In the genomic region with DNA sequence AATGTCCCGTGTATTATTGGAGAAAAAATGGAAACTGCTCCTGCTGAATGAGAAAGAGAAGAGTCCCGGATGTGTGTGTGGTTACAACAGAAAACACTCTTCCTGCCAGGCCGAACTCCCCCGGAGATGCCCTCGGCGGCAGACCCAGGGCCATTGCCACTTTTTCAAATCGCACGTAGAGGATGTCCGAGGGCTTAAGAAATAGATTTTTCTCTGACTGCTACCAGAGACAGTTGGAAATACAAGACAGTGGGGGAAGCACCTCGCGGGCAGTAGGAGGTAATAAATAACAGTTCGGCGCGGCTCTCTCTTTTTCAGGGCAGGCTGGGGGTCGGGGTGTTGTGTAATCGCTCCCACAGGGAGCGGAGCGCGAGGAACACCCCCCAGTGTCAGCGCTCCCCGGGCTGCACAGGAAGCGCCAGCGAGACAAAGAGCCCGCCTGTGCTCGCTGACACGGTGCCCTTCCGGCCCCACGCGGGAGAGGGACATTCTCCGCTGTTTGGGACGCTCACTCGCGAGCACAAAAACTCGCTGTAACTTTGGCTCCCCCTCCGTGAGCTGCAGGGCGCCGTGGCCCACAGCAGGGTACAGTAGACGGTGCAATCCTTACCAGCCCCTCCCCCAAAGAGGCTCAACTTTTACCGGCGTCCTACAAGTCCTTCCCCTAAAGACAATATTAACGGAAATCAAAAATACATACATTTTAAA, we compare ENCODE assay signal across 8 cellular contexts. TPM values are rescaled to one million over a fixed set of nuclear protein-coding genes. Genes with fewer than 3 reads are reported as not detected.
DNase-seq lines count a peak whose midpoint lies in the region; ATAC-seq and TF ChIP-seq lines count a peak whose summit lies in the region.

No MANE protein-coding gene starts in this region.

- TF ChIP-seq CTCF in epithelial cell of esophagus (IDR thresholded peaks at IDR 0.05; ENCODE audit: insufficient read depth, low read depth, low read length, missing control alignments) (no peak), mucosa of descending colon (IDR thresholded peaks at IDR 0.05) (no peak)

- peak; percentile 94 for DNase-seq in AML-193 (lab: John Stamatoyannopoulos, UW)
- DNase-seq in NOMO-1 treated with dmso at 0.1 percent for 144 hours (lab: John Stamatoyannopoulos, UW; ENCODE audit: unreplicated experiment), result peak; percentile 64
- peak; percentile 84 for DNase-seq in activated CD8-positive, alpha-beta memory T cell treated with anti-CD3 and anti-CD28 coated beads, Interleukin-2, amount 50 U/mL, for 48 hours
- peak; percentile 46 for DNase-seq in epithelial cell of esophagus (ENCODE audit: low read depth)
- peak; percentile 63 to 86 (median 83) for DNase-seq in mucosa of descending colon
- peak; percentile 24 to 33 for DNase-seq in stimulated activated CD8-positive, alpha-beta memory T cell treated with anti-CD3 and anti-CD28 coated beads, Interleukin-4, amount 100 ng/mL, for 4 hours (ENCODE audit: low read depth in 2 of 2, low spot score in 1 of 2)

- ATAC-seq in GM18909 (IDR thresholded peaks at IDR 0.05; ENCODE audit: poor library complexity, unreplicated experiment) (peak; percentile 70), HG03135 (IDR thresholded peaks at IDR 0.05; ENCODE audit: unreplicated experiment) (peak; percentile 76), mucosa of descending colon (peak; percentile 84)

- H3K36me3 ChIP-seq in mucosa of descending colon (ENCODE audit: low read depth), result no peaks in the 10 kb centered on the region

- H3K4me1 ChIP-seq in mucosa of descending colon (ENCODE audit: low read depth), result peaks cover 31% of the 10 kb centered on the region

- H3K9me3 ChIP-seq in mucosa of descending colon, result no peaks in the 10 kb centered on the region

- intact Hi-C loops in mucosa of descending colon (cut with DNase I, micrococcal nuclease), result loop anchor here in 1 of 2 donors (10.0 kb wide), 2 partner anchors 48 to 168 kb away; no protein-coding TSS in a partner anchor

- H3K4me3 ChIP-seq in epithelial cell of esophagus (ENCODE audit: low read length) (peak overlapping the region; percentile 55), mucosa of descending colon (peak overlapping the region; percentile 56)

RNA-seq across cellular contexts. Expression of a gene that starts 1.1 kb away (rescaled TPM):
- 10 to 100 TPM; 42.5 to 51.3 (median 46.4) TPM for total RNA-seq in mucosa of descending colon

Comparison
In these comparisons a context has a peak if more than half of its experiments do, and no peak if none do; other contexts are left out.
1. Peak in every context shown above with its lines: DNase-seq, ATAC-seq and H3K4me3 ChIP-seq.
2. DNase-seq: peak in every context shown above with its lines; median percentile 94 in AML-193; 84 in activated CD8-positive, alpha-beta memory T cell treated with anti-CD3 and anti-CD28 coated beads, Interleukin-2, amount 50 U/mL, for 48 hours; 83 in mucosa of descending colon; 64 in NOMO-1 treated with dmso at 0.1 percent for 144 hours; 46 in epithelial cell of esophagus; 28 in stimulated activated CD8-positive, alpha-beta memory T cell treated with anti-CD3 and anti-CD28 coated beads, Interleukin-4, amount 100 ng/mL, for 4 hours.